ENCODE assay signal across 1 cellular context in the genomic region with DNA sequence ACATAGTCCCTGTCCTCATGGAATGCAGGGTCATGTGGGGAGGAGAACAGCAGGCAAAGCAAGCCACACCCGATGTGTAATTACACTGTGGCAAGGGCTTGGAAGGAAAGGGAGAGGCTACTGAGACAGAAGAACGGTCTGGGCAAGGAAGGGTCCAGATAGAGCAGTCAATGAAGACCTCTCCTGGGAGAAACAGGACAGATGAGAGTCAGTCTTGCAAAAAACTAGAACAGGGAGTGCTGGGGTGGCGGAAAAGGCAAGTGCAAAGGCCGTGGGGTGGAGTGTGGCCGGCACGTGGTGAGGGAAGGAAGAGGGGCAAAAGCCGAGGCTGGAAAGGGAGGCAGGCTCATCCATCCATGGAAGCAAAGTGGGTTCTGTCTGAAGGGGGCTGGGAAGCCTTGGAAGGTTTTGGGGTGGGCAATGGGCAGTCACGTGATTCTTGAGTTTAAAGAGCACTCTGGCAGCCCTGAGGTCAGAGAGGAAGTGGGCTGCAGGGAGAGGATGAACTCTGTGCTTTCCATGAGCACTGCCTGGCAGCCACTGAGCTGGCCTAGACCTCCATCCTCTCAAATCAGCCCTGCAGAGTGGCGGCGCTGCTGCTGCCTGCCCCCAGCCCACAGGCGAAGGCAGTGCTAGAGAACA.
A peak's percentile ranks its signal among the peaks of the same experiment; 100 is the strongest.
TF ChIP-seq lines count a peak whose summit lies in the region.

No MANE protein-coding gene starts in this region.

TF ChIP-seq in HepG2, 621 proteins besides CTCF, POLR2A, EP300 and RAD21 (continued from another document and continues in another):
- TF ChIP-seq THRA (CRISPR knock-in tag; IDR thresholded peaks at IDR 0.05; ENCODE audit: borderline replicate concordance) (peak; percentile 45; the same call in 1 of the 2 replicates), MLLT10 (CRISPR knock-in tag; IDR thresholded peaks at IDR 0.05) (no peak), ZBTB3 (CRISPR knock-in tag; IDR thresholded peaks at IDR 0.05; ENCODE audit: borderline replicate concordance, low read depth) (0 out of 2 replicates have a peak, but pooled peaks have one; percentile 87), ZNF24 (IDR thresholded peaks at IDR 0.05) (no peak), HHEX (CRISPR knock-in tag; IDR thresholded peaks at IDR 0.05) (no peak), LBX2 (CRISPR knock-in tag; IDR thresholded peaks at IDR 0.05; ENCODE audit: borderline replicate concordance) (no peak), ADNP (CRISPR knock-in tag; IDR thresholded peaks at IDR 0.05) (0 out of 2 replicates have a peak, but pooled peaks have one; percentile 28), CHD2 (IDR thresholded peaks at IDR 0.05; ENCODE audit: low read depth, low read length) (no peak), ZNF646 (CRISPR knock-in tag; IDR thresholded peaks at IDR 0.05) (peak; percentile 51; the same call in 1 of the 2 replicates), ZBTB46 (CRISPR knock-in tag; IDR thresholded peaks at IDR 0.05; ENCODE audit: borderline replicate concordance) (no peak), CENPBD1 (CRISPR knock-in tag; IDR thresholded peaks at IDR 0.05; ENCODE audit: borderline replicate concordance, low read depth) (0 out of 2 replicates have a peak, but pooled peaks have one; percentile 46), TCF12 (IDR thresholded peaks at IDR 0.05) (no peak), TCF12 (CRISPR knock-in tag; IDR thresholded peaks at IDR 0.05) (0 out of 2 replicates have a peak, but pooled peaks have one; percentile 34), HMGA1 (CRISPR knock-in tag; conservative IDR thresholded peaks at IDR 0.05) (no peak), FOXO1 (CRISPR knock-in tag; IDR thresholded peaks at IDR 0.05) (no peak), ZNF138 (CRISPR knock-in tag; IDR thresholded peaks at IDR 0.05; ENCODE audit: low read depth) (0 out of 2 replicates have a peak, but pooled peaks have one; percentile 76), RBM39 (IDR thresholded peaks at IDR 0.05; ENCODE audit: low read depth, low read length, poor library complexity, severe bottlenecking) (no peak), ZNF354B (CRISPR knock-in tag; IDR thresholded peaks at IDR 0.05) (peak; percentile 83; the same call in 1 of the 2 replicates), CBX1 (IDR thresholded peaks at IDR 0.05; ENCODE audit: low read depth) (peak; percentile 11), THYN1 (CRISPR knock-in tag; IDR thresholded peaks at IDR 0.05; ENCODE audit: borderline replicate concordance, low read depth) (no peak), ZNF329 (CRISPR knock-in tag; IDR thresholded peaks at IDR 0.05; ENCODE audit: low read depth) (no peak), ZNF652 (CRISPR knock-in tag; IDR thresholded peaks at IDR 0.05; ENCODE audit: borderline replicate concordance, low read depth) (peak; percentile 39; the same call in 1 of the 2 replicates), ONECUT2 (CRISPR knock-in tag; IDR thresholded peaks at IDR 0.05) (no peak), SAFB2 (CRISPR knock-in tag; IDR thresholded peaks at IDR 0.05; ENCODE audit: borderline replicate concordance, low read depth) (peak; percentile 63; the same call in 1 of the 2 replicates), KDM4B (CRISPR knock-in tag; IDR thresholded peaks at IDR 0.05) (no peak), SP4 (CRISPR knock-in tag; IDR thresholded peaks at IDR 0.05) (peak; percentile 29; the same call in 1 of the 2 replicates)
- TF ChIP-seq, protein P1, sequence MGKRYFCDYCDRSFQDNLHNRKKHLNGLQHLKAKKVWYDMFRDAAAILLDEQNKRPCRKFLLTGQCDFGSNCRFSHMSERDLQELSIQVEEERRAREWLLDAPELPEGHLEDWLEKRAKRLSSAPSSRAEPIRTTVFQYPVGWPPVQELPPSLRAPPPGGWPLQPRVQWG (CRISPR knock-in tag; IDR thresholded peaks at IDR 0.05; ENCODE audit: borderline replicate concordance, low read depth) = no peak
- TF ChIP-seq, protein P2, sequence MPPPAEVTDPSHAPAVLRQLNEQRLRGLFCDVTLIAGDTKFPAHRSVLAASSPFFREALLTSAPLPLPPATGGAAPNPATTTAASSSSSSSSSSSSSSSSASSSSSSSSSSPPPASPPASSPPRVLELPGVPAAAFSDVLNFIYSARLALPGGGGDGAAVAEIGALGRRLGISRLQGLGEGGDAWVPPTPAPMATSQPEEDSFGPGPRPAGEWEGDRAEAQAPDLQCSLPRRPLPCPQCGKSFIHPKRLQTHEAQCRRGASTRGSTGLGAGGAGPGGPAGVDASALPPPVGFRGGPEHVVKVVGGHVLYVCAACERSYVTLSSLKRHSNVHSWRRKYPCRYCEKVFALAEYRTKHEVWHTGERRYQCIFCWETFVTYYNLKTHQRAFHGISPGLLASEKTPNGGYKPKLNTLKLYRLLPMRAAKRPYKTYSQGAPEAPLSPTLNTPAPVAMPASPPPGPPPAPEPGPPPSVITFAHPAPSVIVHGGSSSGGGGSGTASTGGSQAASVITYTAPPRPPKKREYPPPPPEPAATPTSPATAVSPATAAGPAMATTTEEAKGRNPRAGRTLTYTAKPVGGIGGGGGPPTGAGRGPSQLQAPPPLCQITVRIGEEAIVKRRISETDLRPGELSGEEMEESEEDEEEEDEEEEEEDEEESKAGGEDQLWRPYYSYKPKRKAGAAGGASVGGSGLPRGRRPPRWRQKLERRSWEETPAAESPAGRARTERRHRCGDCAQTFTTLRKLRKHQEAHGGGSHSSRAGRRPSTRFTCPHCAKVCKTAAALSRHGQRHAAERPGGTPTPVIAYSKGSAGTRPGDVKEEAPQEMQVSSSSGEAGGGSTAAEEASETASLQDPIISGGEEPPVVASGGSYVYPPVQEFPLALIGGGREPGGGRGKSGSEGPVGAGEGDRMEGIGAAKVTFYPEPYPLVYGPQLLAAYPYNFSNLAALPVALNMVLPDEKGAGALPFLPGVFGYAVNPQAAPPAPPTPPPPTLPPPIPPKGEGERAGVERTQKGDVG (CRISPR knock-in tag; IDR thresholded peaks at IDR 0.05; ENCODE audit: borderline replicate concordance) = peak; percentile 72; the same call in 1 of the 2 replicates
- TF ChIP-seq, protein P3, sequence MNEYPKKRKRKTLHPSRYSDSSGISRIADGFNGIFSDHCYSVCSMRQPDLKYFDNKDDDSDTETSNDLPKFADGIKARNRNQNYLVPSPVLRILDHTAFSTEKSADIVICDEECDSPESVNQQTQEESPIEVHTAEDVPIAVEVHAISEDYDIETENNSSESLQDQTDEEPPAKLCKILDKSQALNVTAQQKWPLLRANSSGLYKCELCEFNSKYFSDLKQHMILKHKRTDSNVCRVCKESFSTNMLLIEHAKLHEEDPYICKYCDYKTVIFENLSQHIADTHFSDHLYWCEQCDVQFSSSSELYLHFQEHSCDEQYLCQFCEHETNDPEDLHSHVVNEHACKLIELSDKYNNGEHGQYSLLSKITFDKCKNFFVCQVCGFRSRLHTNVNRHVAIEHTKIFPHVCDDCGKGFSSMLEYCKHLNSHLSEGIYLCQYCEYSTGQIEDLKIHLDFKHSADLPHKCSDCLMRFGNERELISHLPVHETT (CRISPR knock-in tag; conservative IDR thresholded peaks at IDR 0.05) = peak; percentile 64; the same call in 1 of the 2 replicates
- TF ChIP-seq, protein P4, sequence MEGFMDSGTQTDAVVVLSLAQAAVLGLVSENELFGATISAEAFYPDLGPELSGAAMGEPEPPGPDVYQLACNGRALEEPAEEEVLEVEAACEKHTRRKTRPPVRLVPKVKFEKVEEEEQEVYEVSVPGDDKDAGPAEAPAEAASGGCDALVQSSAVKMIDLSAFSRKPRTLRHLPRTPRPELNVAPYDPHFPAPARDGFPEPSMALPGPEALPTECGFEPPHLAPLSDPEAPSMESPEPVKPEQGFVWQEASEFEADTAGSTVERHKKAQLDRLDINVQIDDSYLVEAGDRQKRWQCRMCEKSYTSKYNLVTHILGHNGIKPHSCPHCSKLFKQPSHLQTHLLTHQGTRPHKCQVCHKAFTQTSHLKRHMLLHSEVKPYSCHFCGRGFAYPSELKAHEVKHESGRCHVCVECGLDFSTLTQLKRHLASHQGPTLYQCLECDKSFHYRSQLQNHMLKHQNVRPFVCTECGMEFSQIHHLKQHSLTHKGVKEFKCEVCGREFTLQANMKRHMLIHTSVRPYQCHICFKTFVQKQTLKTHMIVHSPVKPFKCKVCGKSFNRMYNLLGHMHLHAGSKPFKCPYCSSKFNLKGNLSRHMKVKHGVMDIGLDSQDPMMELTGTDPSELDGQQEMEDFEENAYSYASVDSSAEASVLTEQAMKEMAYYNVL (CRISPR knock-in tag; IDR thresholded peaks at IDR 0.05; ENCODE audit: borderline replicate concordance) = peak; percentile 60; the same call in 1 of the 2 replicates
- TF ChIP-seq, protein P5, sequence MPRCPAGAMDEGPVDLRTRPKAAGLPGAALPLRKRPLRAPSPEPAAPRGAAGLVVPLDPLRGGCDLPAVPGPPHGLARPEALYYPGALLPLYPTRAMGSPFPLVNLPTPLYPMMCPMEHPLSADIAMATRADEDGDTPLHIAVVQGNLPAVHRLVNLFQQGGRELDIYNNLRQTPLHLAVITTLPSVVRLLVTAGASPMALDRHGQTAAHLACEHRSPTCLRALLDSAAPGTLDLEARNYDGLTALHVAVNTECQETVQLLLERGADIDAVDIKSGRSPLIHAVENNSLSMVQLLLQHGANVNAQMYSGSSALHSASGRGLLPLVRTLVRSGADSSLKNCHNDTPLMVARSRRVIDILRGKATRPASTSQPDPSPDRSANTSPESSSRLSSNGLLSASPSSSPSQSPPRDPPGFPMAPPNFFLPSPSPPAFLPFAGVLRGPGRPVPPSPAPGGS (CRISPR knock-in tag; IDR thresholded peaks at IDR 0.05) = peak; percentile 94
